Comparison of ENCODE assay signal across 8 cellular contexts in genomic region chr12:66035289-66035961, GRCh38.
DNase-seq lines count a peak whose midpoint lies in the region; ATAC-seq and TF ChIP-seq lines count a peak whose summit lies in the region.

No MANE protein-coding gene starts in this region.

- no peak for ATAC-seq in GM21515 (IDR thresholded peaks at IDR 0.05; ENCODE audit: unreplicated experiment)
- no peak for ATAC-seq in GM19035 (IDR thresholded peaks at IDR 0.05; ENCODE audit: unreplicated experiment)

- H3K27ac ChIP-seq in cardiac muscle cell = no peak overlapping the region

- no peaks in the 10 kb centered on the region for H3K27me3 ChIP-seq in cardiac muscle cell

- TF ChIP-seq CTCF in cardiac muscle cell (IDR thresholded peaks at IDR 0.05; ENCODE audit: low read depth, low read length) = peak; percentile 44
- TF ChIP-seq CTCF in epithelial cell of esophagus (IDR thresholded peaks at IDR 0.05; ENCODE audit: insufficient read depth, low read depth, low read length, missing control alignments) = peak; percentile 47
- TF ChIP-seq CTCF in type B pancreatic cell (conservative IDR thresholded peaks at IDR 0.05) = peak; percentile 66

- H3K4me1 Mint-ChIP-seq in type B pancreatic cell (ENCODE audit: unreplicated experiment) = peaks cover 22% of the 10 kb centered on the region

- no peak overlapping the region for H3K4me3 Mint-ChIP-seq in type B pancreatic cell

- H3K4me3 ChIP-seq in cardiac muscle cell (no peak overlapping the region), epithelial cell of esophagus (ENCODE audit: low read length) (no peak overlapping the region)

- intact Hi-C loops in cardiac septum (cut with DNase I) = no loop called here

- H3K9me3 Mint-ChIP-seq in type B pancreatic cell = peaks cover 12% of the 10 kb centered on the region

- peak; percentile 31 to 69 for DNase-seq in cardiac muscle cell (ENCODE audit: low read depth in 1 of 2, low spot score in 1 of 2)
- DNase-seq in cardiac septum (ENCODE audit: low spot score) = no peak
- peak; percentile 52 for DNase-seq in NOMO-1 treated with DMSO at 0.1 percent for 48 hours (lab: John Stamatoyannopoulos, UW; ENCODE audit: unreplicated experiment)
- DNase-seq in epithelial cell of esophagus (ENCODE audit: low read depth) = peak; percentile 68
- DNase-seq in type B pancreatic cell (ENCODE audit: extremely low spot score, unreplicated experiment) = no peak
- no peak for DNase-seq in NCI-H1105 (lab: John Stamatoyannopoulos, UW)

- H3K4me1 ChIP-seq in cardiac muscle cell (ENCODE audit: low read depth) = peaks cover 11% of the 10 kb centered on the region

- no peaks in the 10 kb centered on the region for H3K9me3 ChIP-seq in cardiac muscle cell (ENCODE audit: low read depth)

- peaks cover 7% of the 10 kb centered on the region for H3K27me3 Mint-ChIP-seq in type B pancreatic cell

- no peaks in the 10 kb centered on the region for H3K36me3 ChIP-seq in cardiac muscle cell

- H3K27ac Mint-ChIP-seq in type B pancreatic cell = no peak overlapping the region

- no peaks in the 10 kb centered on the region for H3K36me3 Mint-ChIP-seq in type B pancreatic cell

Comparison
In these comparisons a context has a peak if more than half of its experiments do, and no peak if none do; other contexts are left out.
1. DNase-seq: peak in cardiac muscle cell (2 of 2), NOMO-1 treated with DMSO at 0.1 percent for 48 hours (single experiment) and epithelial cell of esophagus (single experiment); none in cardiac septum (single experiment), type B pancreatic cell (single experiment) and NCI-H1105 (single experiment).
2. Peak in every context shown above with its lines, with median percentiles within 50 percentile points of each other: CTCF ChIP-seq.